ENCODE assay signal across 1 cellular context in the genomic region with DNA sequence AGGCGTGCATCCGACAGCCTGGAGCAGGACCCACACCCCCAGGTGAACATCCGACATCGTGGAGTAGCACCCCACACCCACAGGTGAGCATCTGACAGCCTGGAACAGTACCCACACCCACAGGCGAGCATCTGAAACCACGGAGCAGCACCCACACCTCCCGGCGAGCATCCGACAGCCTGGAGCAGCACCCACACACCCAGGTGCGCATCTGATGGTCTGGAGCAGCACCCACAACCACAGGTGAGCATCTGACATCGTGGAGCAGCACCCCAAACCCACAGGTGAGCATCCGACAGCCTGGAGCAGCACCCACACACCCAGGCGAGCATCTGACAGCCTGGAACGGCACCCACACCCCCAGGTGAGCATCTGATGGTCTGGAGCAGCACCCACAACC. TPM values are rescaled to one million over a fixed set of nuclear protein-coding genes. Genes with fewer than 3 reads are reported as not detected.
"Had no signal": no experiment of that assay in that cellular context is flagged by ENCODE, and none has a peak within 500 bp of the region (broad histone marks: within the 10 kb centered on the region; RNA-seq: fewer than 3 reads in every experiment).

No MANE protein-coding gene starts in this region.

RNA-seq across cellular contexts. Expression of gene TTC34, which starts 46.1 kb away (rescaled TPM):
- total RNA-seq: gastrocnemius medialis had no signal
